8 cellular contexts compared by ENCODE assay signal in genomic region chr22:20430101-20430640, GRCh38. TPM values are rescaled to one million over a fixed set of nuclear protein-coding genes. Genes with fewer than 3 reads are reported as not detected.
DNase-seq lines count a peak whose midpoint lies in the region; ATAC-seq, FAIRE-seq and TF ChIP-seq lines count a peak whose summit lies in the region.

No MANE protein-coding gene starts in this region.

- H3K9ac ChIP-seq in keratinocyte (ENCODE audit: control insufficient read depth, extremely low read depth, insufficient read depth, low read length), result no peak overlapping the region

- TF ChIP-seq CTCF in keratinocyte (optimal IDR thresholded peaks at IDR 0.05 in 1 of 3, IDR thresholded peaks at IDR 0.05 in 1 of 3, conservative IDR thresholded peaks at IDR 0.05 in 1 of 3; ENCODE audit: extremely low read depth in 1 of 3, insufficient read depth in 2 of 3, low read length in 3 of 3) (no peak), upper lobe of left lung (IDR thresholded peaks at IDR 0.05) (no peak)

- H4K20me1 ChIP-seq in keratinocyte (ENCODE audit: control insufficient read depth, extremely low read depth, insufficient read depth, low read length), result peaks cover 6% of the 10 kb centered on the region

- CTCF ChIA-PET in activated naive CD4-positive, alpha-beta T cell treated with anti-CD3 and anti-CD28 coated beads, Interleukin-2, amount 10 ng/mL, durations not matched to agents 7 days and 5 days (lab: Charles Lee), result interaction anchor here (1.6 kb wide), 1 partner anchor 26 kb away, joined by 6 read pairs; no protein-coding TSS in a partner anchor
- CTCF ChIA-PET in activated CD8-positive, alpha-beta T cell treated with anti-CD3 and anti-CD28 coated beads, Interleukin-2, amount 10 ng/mL, durations not matched to agents 7 days and 5 days (lab: Charles Lee), result interaction anchor here (2.0 to 4.4 kb wide), 4 partner anchors 12 to 34 kb away, joined by 4 to 18 read pairs (median 12); no protein-coding TSS in a partner anchor

- WGBS in upper lobe of left lung, 2 donors, result 35 to 70% methylated on average over 9 to 25 of the region's 27 CpGs

- H3K4me3 Mint-ChIP-seq in activated naive CD4-positive, alpha-beta T cell treated with anti-CD3 and anti-CD28 coated beads, Interleukin-2, amount 10 ng/mL, durations not matched to agents 7 days and 5 days, result peak overlapping the region; percentile 74
- H3K4me3 Mint-ChIP-seq in activated CD8-positive, alpha-beta T cell treated with anti-CD3 and anti-CD28 coated beads, Interleukin-2, amount 10 ng/mL, durations not matched to agents 7 days and 5 days, result peak overlapping the region; percentile 76

- no peaks in the 10 kb centered on the region for H3K36me3 ChIP-seq in keratinocyte (ENCODE audit: control insufficient read depth in 2 of 2, extremely low read depth in 1 of 2, insufficient read depth in 2 of 2, low read length in 2 of 2)
- H3K36me3 ChIP-seq in upper lobe of left lung, result peaks cover 0 to 35% (median 6%) of the 10 kb centered on the region in 4 donors

- FAIRE-seq in keratinocyte (lab: Jason Lieb, UNC), result no peak

- H3K9me3 Mint-ChIP-seq in activated naive CD4-positive, alpha-beta T cell treated with anti-CD3 and anti-CD28 coated beads, Interleukin-2, amount 10 ng/mL, durations not matched to agents 7 days and 5 days, result no peaks in the 10 kb centered on the region
- H3K9me3 Mint-ChIP-seq in activated CD8-positive, alpha-beta T cell treated with anti-CD3 and anti-CD28 coated beads, Interleukin-2, amount 10 ng/mL, durations not matched to agents 7 days and 5 days (ENCODE audit: insufficient read depth), result no peaks in the 10 kb centered on the region

- peaks cover 85% of the 10 kb centered on the region for H3K27me3 ChIP-seq in keratinocyte (ENCODE audit: control insufficient read depth, extremely low read depth, insufficient read depth, low read length)
- peaks cover 0 to 41% (median 10%) of the 10 kb centered on the region in 4 donors for H3K27me3 ChIP-seq in upper lobe of left lung

- H3K27me3 Mint-ChIP-seq in activated naive CD4-positive, alpha-beta T cell treated with anti-CD3 and anti-CD28 coated beads, Interleukin-2, amount 10 ng/mL, durations not matched to agents 7 days and 5 days, result peaks cover 98% of the 10 kb centered on the region
- peaks cover 65% of the 10 kb centered on the region for H3K27me3 Mint-ChIP-seq in activated CD8-positive, alpha-beta T cell treated with anti-CD3 and anti-CD28 coated beads, Interleukin-2, amount 10 ng/mL, durations not matched to agents 7 days and 5 days (ENCODE audit: low read depth)

- no peak for TF ChIP-seq POLR2A in upper lobe of left lung (IDR thresholded peaks at IDR 0.05)

- peak overlapping the region; percentile 23 for H2AFZ ChIP-seq in keratinocyte (ENCODE audit: control insufficient read depth, low read length)

- H3K9me1 ChIP-seq in keratinocyte (ENCODE audit: control insufficient read depth, extremely low read depth, insufficient read depth, low read length), result no peaks in the 10 kb centered on the region

- H3K27ac Mint-ChIP-seq in activated naive CD4-positive, alpha-beta T cell treated with anti-CD3 and anti-CD28 coated beads, Interleukin-2, amount 10 ng/mL, durations not matched to agents 7 days and 5 days, result no peak overlapping the region
- no peak overlapping the region for H3K27ac Mint-ChIP-seq in activated CD8-positive, alpha-beta T cell treated with anti-CD3 and anti-CD28 coated beads, Interleukin-2, amount 10 ng/mL, durations not matched to agents 7 days and 5 days

- H3K4me1 ChIP-seq in keratinocyte (ENCODE audit: control insufficient read depth, extremely low read depth, insufficient read depth, low read length) (peaks cover 21% of the 10 kb centered on the region), upper lobe of left lung (peaks cover 29 to 45% (median 34%) of the 10 kb centered on the region in 4 donors)

- peak; percentile 3 for ATAC-seq in activated CD8-positive, alpha-beta T cell treated with anti-CD3 and anti-CD28 coated beads, Interleukin-2, amount 10 ng/mL, durations not matched to agents 7 days and 5 days
- ATAC-seq in upper lobe of left lung (ENCODE audit: low FRiP score in 2 of 2), result no peak
- no peak for ATAC-seq in GM18907 (IDR thresholded peaks at IDR 0.05; ENCODE audit: unreplicated experiment)

- TF ChIP-seq EP300 in upper lobe of left lung (IDR thresholded peaks at IDR 0.05), result no peak

- H3K9me3 ChIP-seq in keratinocyte (ENCODE audit: control insufficient read depth, low read depth, low read length) (no peaks in the 10 kb centered on the region), upper lobe of left lung (no peaks in the 10 kb centered on the region)

- H3K36me3 Mint-ChIP-seq in activated naive CD4-positive, alpha-beta T cell treated with anti-CD3 and anti-CD28 coated beads, Interleukin-2, amount 10 ng/mL, durations not matched to agents 7 days and 5 days, result peaks cover 3% of the 10 kb centered on the region
- H3K36me3 Mint-ChIP-seq in activated CD8-positive, alpha-beta T cell treated with anti-CD3 and anti-CD28 coated beads, Interleukin-2, amount 10 ng/mL, durations not matched to agents 7 days and 5 days (ENCODE audit: low read depth), result no peaks in the 10 kb centered on the region

- DNase-seq in activated naive CD4-positive, alpha-beta T cell treated with anti-CD3 and anti-CD28 coated beads, Interleukin-2, amount 10 ng/mL, durations not matched to agents 7 days and 5 days, result no peak
- DNase-seq in activated naive CD4-positive, alpha-beta T cell (lab: John Stamatoyannopoulos, UW), result no peak
- DNase-seq in activated CD8-positive, alpha-beta T cell treated with anti-CD3 and anti-CD28 coated beads, Interleukin-2, amount 10 ng/mL, durations not matched to agents 7 days and 5 days, result no peak
- DNase-seq in keratinocyte (ENCODE audit: low read depth, low spot score) (no peak), upper lobe of left lung (peak in 1 of 2 donors; percentile 63), DMS 273 (lab: John Stamatoyannopoulos, UW; ENCODE audit: unreplicated experiment) (no peak), NCI-H2227 treated with DMSO at 0.1 percent for 48 hours (lab: John Stamatoyannopoulos, UW) (no peak)

- H3K4me2 ChIP-seq in keratinocyte (ENCODE audit: control insufficient read depth, extremely low read depth, insufficient read depth, low read depth, low read length), result peak overlapping the region; percentile 89

- H3K4me3 ChIP-seq in keratinocyte (ENCODE audit: control insufficient read depth in 2 of 3, extremely low read depth in 1 of 3, insufficient read depth in 2 of 3, low read depth in 1 of 3, low read length in 3 of 3) (peak overlapping the region in 2 of 3 experiments; percentile 48 to 67), upper lobe of left lung (peak overlapping the region in 3 of 4 donors; percentile 47 to 56 (median 55))

- H3K79me2 ChIP-seq in keratinocyte (ENCODE audit: control insufficient read depth, insufficient read depth, low read length), result no peaks in the 10 kb centered on the region

- dilution Hi-C loops in keratinocyte (cut with MboI; ENCODE audit: extremely low pct_ligation_motif_present, low sequenced_read_pairs), result no loop called here

- H3K27ac ChIP-seq in keratinocyte (ENCODE audit: control insufficient read depth, insufficient read depth, low read length), result no peak overlapping the region
- H3K27ac ChIP-seq in upper lobe of left lung, result no peak overlapping the region

- POLR2A ChIA-PET in activated CD8-positive, alpha-beta T cell treated with anti-CD3 and anti-CD28 coated beads, Interleukin-2, amount 10 ng/mL, durations not matched to agents 7 days and 5 days (lab: Charles Lee), result no interaction called here

- H3K4me1 Mint-ChIP-seq in activated naive CD4-positive, alpha-beta T cell treated with anti-CD3 and anti-CD28 coated beads, Interleukin-2, amount 10 ng/mL, durations not matched to agents 7 days and 5 days, result peaks cover 27% of the 10 kb centered on the region
- H3K4me1 Mint-ChIP-seq in activated CD8-positive, alpha-beta T cell treated with anti-CD3 and anti-CD28 coated beads, Interleukin-2, amount 10 ng/mL, durations not matched to agents 7 days and 5 days (ENCODE audit: low read depth), result peaks cover 19% of the 10 kb centered on the region

RNA-seq across cellular contexts. Expression of gene SCARF2, which starts 7.5 kb away (rescaled TPM):
- total RNA-seq in activated CD8-positive, alpha-beta T cell treated with anti-CD3 and anti-CD28 coated beads, Interleukin-2, amount 10 ng/mL, durations not matched to agents 7 days and 5 days, result 1 to 10 TPM in 1 of 2 experiments, under 1 TPM in 1; 0.76 to 1.2 TPM
- polyA plus RNA-seq in keratinocyte, result 0.05 to 0.06 TPM (median 0.05 TPM) in 3 replicates
- polyA plus RNA-seq in keratinocyte (2011; ENCODE audit: low read depth), result not detected
- 0.10 and 0.12 TPM in 2 replicates for polyA plus RNA-seq in keratinocyte (2011; cell fraction: cytosol; rRNA removed)
- 0.23 and 0.28 TPM in 2 replicates for polyA plus RNA-seq in keratinocyte (2011; cell fraction: nucleus; rRNA removed)
- 0.09 and 0.31 TPM in 2 replicates for polyA plus RNA-seq in keratinocyte (2012; ENCODE audit: low replicate concordance)
- polyA minus RNA-seq in keratinocyte, result 0.10 to 0.26 TPM in 2 of 3 replicates, not detected in the other
- not detected for polyA minus RNA-seq in keratinocyte (2011; cell fraction: cytosol; rRNA and poly(A)+ RNA removed)
- polyA minus RNA-seq in keratinocyte (2011; cell fraction: nucleus; rRNA and poly(A)+ RNA removed), result 0.23 and 0.84 TPM in 2 replicates
- total RNA-seq in upper lobe of left lung, result 10 to 100 TPM; 10.1 to 36.7 (median 16.1) TPM

RNA-seq across cellular contexts. Expression of gene ZNF74, which starts 36.2 kb away (rescaled TPM):
- 10 to 100 TPM in 1 of 2 experiments, 1 to 10 TPM in 1; 9.2 to 12.6 TPM for total RNA-seq in activated CD8-positive, alpha-beta T cell treated with anti-CD3 and anti-CD28 coated beads, Interleukin-2, amount 10 ng/mL, durations not matched to agents 7 days and 5 days
- polyA plus RNA-seq in keratinocyte, result 5.2 to 7.2 TPM (median 6.1 TPM) in 3 replicates
- 0.91 TPM for polyA plus RNA-seq in keratinocyte (2011; ENCODE audit: low read depth)
- 4.0 and 6.1 TPM in 2 replicates for polyA plus RNA-seq in keratinocyte (2011; cell fraction: cytosol; rRNA removed)
- 7.7 and 10.1 TPM in 2 replicates for polyA plus RNA-seq in keratinocyte (2011; cell fraction: nucleus; rRNA removed)
- polyA plus RNA-seq in keratinocyte (2012; ENCODE audit: low replicate concordance), result 4.3 and 5.9 TPM in 2 replicates
- polyA minus RNA-seq in keratinocyte, result 4.0 to 7.1 TPM (median 4.8 TPM) in 3 replicates
- polyA minus RNA-seq in keratinocyte (2011; cell fraction: cytosol; rRNA and poly(A)+ RNA removed), result 13.8 TPM
- 7.8 and 8.4 TPM in 2 replicates for polyA minus RNA-seq in keratinocyte (2011; cell fraction: nucleus; rRNA and poly(A)+ RNA removed)
- 10 to 100 TPM in 5 of 6 donors, 1 to 10 TPM in 1; 8.9 to 26.2 (median 12.7) TPM for total RNA-seq in upper lobe of left lung

Comparison
In these comparisons a context has a peak if more than half of its experiments do, and no peak if none do; other contexts are left out.
1. RNA of gene SCARF2, which starts 7.5 kb away (total RNA-seq): 10.1 to 36.7 TPM in upper lobe of left lung; 0.76 to 1.2 TPM in activated CD8-positive, alpha-beta T cell treated with anti-CD3 and anti-CD28 coated beads, Interleukin-2, amount 10 ng/mL, durations not matched to agents 7 days and 5 days; every median in the first group is over 4 times any median in the second.